Comparison of ENCODE assay signal across 20 cellular contexts in the genomic region with DNA sequence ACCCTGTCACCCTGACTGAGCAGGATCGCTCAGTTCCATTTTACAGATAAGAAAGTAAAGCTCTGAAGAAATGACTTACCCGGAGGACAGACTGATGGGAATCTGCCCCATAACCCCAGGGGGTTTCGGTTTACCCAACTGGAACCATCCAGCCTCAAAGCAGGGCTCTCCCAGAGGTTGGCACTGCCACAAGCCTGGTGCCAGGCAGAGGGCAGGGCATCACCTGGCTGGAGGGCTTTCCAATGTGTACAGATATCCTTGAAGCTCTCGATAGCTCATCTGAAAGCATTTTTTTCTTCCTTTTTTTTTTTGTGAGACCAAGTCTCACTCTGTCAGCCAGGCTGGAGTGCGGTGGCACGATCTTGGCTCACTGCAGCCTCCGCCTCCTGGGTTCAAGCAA. TPM values are rescaled to one million over a fixed set of nuclear protein-coding genes. Genes with fewer than 3 reads are reported as not detected.
DNase-seq lines count a peak whose midpoint lies in the region; ATAC-seq, FAIRE-seq and TF ChIP-seq lines count a peak whose summit lies in the region.
"Had no signal": no experiment of that assay in that cellular context is flagged by ENCODE, and none has a peak within 500 bp of the region (broad histone marks: within the 10 kb centered on the region; RNA-seq: fewer than 3 reads in every experiment).

No MANE protein-coding gene starts in this region.

- no peak for TF ChIP-seq EP300 in A549 (IDR thresholded peaks at IDR 0.05)

- H4K20me1 ChIP-seq in PC-3 (ENCODE audit: low read length) = no peaks in the 10 kb centered on the region

- no peak overlapping the region for H2AFZ ChIP-seq in PC-3 (ENCODE audit: low read length)

- intact Hi-C loops in PC-3 (cut with micrococcal nuclease) (loop anchor here (2.0 kb wide), 1 partner anchor 16 kb away; no protein-coding TSS in a partner anchor), dorsolateral prefrontal cortex (cut with DNase I) (no loop called here), kidney (cut with DNase I) (no loop called here)

- BruUV-seq in PC-3 (replicated peaks; lab: Mats Ljungman, UMichigan) = no TSS peak

- H3K9ac ChIP-seq in PC-3 (ENCODE audit: low read length) = no peak overlapping the region
- no peak overlapping the region for H3K9ac ChIP-seq in skeletal muscle satellite cell (ENCODE audit: low read depth, low read length)
- no peak overlapping the region for H3K9ac ChIP-seq in kidney (ENCODE audit: low read length in 2 of 2)

- TF ChIP-seq CTCF in A549 (IDR thresholded peaks at IDR 0.05) (no peak), PC-3 (conservative IDR thresholded peaks at IDR 0.05; ENCODE audit: low read depth, low read length) (no peak), dorsolateral prefrontal cortex (IDR thresholded peaks at IDR 0.05 in 54 of 56, conservative IDR thresholded peaks at IDR 0.05 in 2 of 56; ENCODE audit: low read depth in 1 of 56, partially characterized antibody in 56 of 56) (no peak), kidney (IDR thresholded peaks at IDR 0.05; ENCODE audit: borderline replicate concordance, extremely low read depth, insufficient read depth) (no peak)

- DNase-seq in A549 (ENCODE audit: low read depth in 1 of 2, low spot score in 1 of 2) (no peak), PC-3 (no peak), dorsolateral prefrontal cortex (no peak), kidney (no peak)
- DNase-seq: BE2C; CD8-positive, alpha-beta T cell; COR-L47; DMS153; DMS79 treated with DMSO at 0.1 percent for 48 hours; EL; GOT3; H9 had no signal

- H3K27me3 ChIP-seq in PC-3 (ENCODE audit: low read length) = no peaks in the 10 kb centered on the region
- peaks cover 0 to 8% (median 0%) of the 10 kb centered on the region in 45 donors for H3K27me3 ChIP-seq in dorsolateral prefrontal cortex
- no peaks in the 10 kb centered on the region for H3K27me3 ChIP-seq in skeletal muscle satellite cell (ENCODE audit: control insufficient read depth, insufficient read depth, low read length)
- H3K27me3 ChIP-seq: BE2C had no signal

- CTCF ChIA-PET in A549 (lab: Yijun Ruan, JAX) (interaction anchor here (0.6 to 1.2 kb wide), 3 partner anchors 13 to 24 kb away, joined by 3 read pairs; no protein-coding TSS in a partner anchor), PC-3 (lab: Charles Lee) (no interaction called here)

- H3K9me3 ChIP-seq in A549 (no peaks in the 10 kb centered on the region), PC-3 (ENCODE audit: low read length) (no peaks in the 10 kb centered on the region), skeletal muscle satellite cell (replicated peaks; ENCODE audit: low read length) (no peaks in the 10 kb centered on the region), kidney (ENCODE audit: control insufficient read depth in 1 of 2, low read length in 2 of 2) (no peaks in the 10 kb centered on the region)
- H3K9me3 ChIP-seq: BE2C had no signal

- no peak for TF ChIP-seq POLR2A in A549 (IDR thresholded peaks at IDR 0.05; ENCODE audit: low read length)

- H3K4me2 ChIP-seq in A549 (peak overlapping the region; percentile 29; the same call in 1 of the 3 replicates), PC-3 (ENCODE audit: low read length) (peak overlapping the region; percentile 49), skeletal muscle satellite cell (ENCODE audit: low read length) (peak overlapping the region; percentile 28)

- H3K9me2 ChIP-seq in PC-3 (replicated peaks; ENCODE audit: low read length) = no peaks in the 10 kb centered on the region

- FAIRE-seq in A549 (lab: Jason Lieb, UNC) (no peak), kidney (lab: Jason Lieb, UNC) (no peak)
- FAIRE-seq: A204.1, D721Med, G401.6, GM12891 had no signal

- no peaks in the 10 kb centered on the region for H3K36me3 ChIP-seq in PC-3 (ENCODE audit: low read depth, low read length)
- no peaks in the 10 kb centered on the region for H3K36me3 ChIP-seq in skeletal muscle satellite cell (ENCODE audit: insufficient read depth, low read length)
- peaks cover 7 to 13% of the 10 kb centered on the region in 2 donors for H3K36me3 ChIP-seq in kidney (ENCODE audit: control insufficient read depth in 1 of 2, insufficient read depth in 2 of 2, low read length in 2 of 2)

- TF ChIP-seq RAD21 in A549 (conservative IDR thresholded peaks at IDR 0.05 in 1 of 2, IDR thresholded peaks at IDR 0.05 in 1 of 2) = no peak

- ATAC-seq in A549 (no peak), PC-3 (no peak), GM19395 (IDR thresholded peaks at IDR 0.05; ENCODE audit: unreplicated experiment) (no peak), GM18519 (IDR thresholded peaks at IDR 0.05; ENCODE audit: low FRiP score, unreplicated experiment) (no peak)
- ATAC-seq: CD8-positive, alpha-beta T cell had no signal

- 53% methylated on average over 7 of the region's 7 CpGs for WGBS in A549 (ENCODE audit: missing lambda C conversion rate)

- H3K4me1 ChIP-seq in A549 = peaks cover 7% of the 10 kb centered on the region; the same call in 1 of the 3 replicates
- peaks cover 13% of the 10 kb centered on the region for H3K4me1 ChIP-seq in PC-3 (ENCODE audit: insufficient read depth, low read length)
- peaks cover 6% of the 10 kb centered on the region for H3K4me1 ChIP-seq in skeletal muscle satellite cell (ENCODE audit: control insufficient read depth, insufficient read depth, low read length)
- H3K4me1 ChIP-seq in kidney (ENCODE audit: control insufficient read depth in 1 of 2, insufficient read depth in 1 of 2, low read depth in 1 of 2, low read length in 2 of 2) = no peaks in the 10 kb centered on the region
- H3K4me1 ChIP-seq: BE2C had no signal

- no peaks in the 10 kb centered on the region for H3F3A ChIP-seq in PC-3 (ENCODE audit: low read length, unreplicated experiment)

- H3K27ac ChIP-seq in A549 (no peak overlapping the region; a peak in 1 of 6 replicates), PC-3 (ENCODE audit: low read length) (peak overlapping the region; percentile 44), dorsolateral prefrontal cortex (peak overlapping the region in 34 of 59 donors; percentile 2 to 77 (median 34)), kidney (ENCODE audit: low read depth in 2 of 2, low read length in 2 of 2) (no peak overlapping the region)

- POLR2A ChIA-PET in A549 (lab: Yijun Ruan, JAX) (no interaction called here), PC-3 (lab: Charles Lee; ENCODE audit: unreplicated experiment) (interaction anchor here (0.6 kb wide), 1 partner anchor 88 kb away, joined by 3 read pairs; no protein-coding TSS in a partner anchor)

- no peaks in the 10 kb centered on the region for H3K79me2 ChIP-seq in PC-3 (ENCODE audit: low read length)

- H3K4me3 ChIP-seq in A549 = no peak overlapping the region
- H3K4me3 ChIP-seq in PC-3 (ENCODE audit: low read length) = no peak overlapping the region
- H3K4me3 ChIP-seq in dorsolateral prefrontal cortex = no peak overlapping the region
- H3K4me3 ChIP-seq in skeletal muscle satellite cell (ENCODE audit: low read length) = no peak overlapping the region
- no peak overlapping the region for H3K4me3 ChIP-seq in kidney (ENCODE audit: low read length in 2 of 2)

TF ChIP-seq in A549, 52 proteins besides CTCF, POLR2A, EP300 and RAD21 (continues in another document):
- TF ChIP-seq, protein P1, sequence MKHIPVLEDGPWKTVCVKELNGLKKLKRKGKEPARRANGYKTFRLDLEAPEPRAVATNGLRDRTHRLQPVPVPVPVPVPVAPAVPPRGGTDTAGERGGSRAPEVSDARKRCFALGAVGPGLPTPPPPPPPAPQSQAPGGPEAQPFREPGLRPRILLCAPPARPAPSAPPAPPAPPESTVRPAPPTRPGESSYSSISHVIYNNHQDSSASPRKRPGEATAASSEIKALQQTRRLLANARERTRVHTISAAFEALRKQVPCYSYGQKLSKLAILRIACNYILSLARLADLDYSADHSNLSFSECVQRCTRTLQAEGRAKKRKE (CRISPR knock-in tag; IDR thresholded peaks at IDR 0.05; ENCODE audit: low read depth) = no peak
- TF ChIP-seq FOSB (CRISPR knock-in tag; IDR thresholded peaks at IDR 0.05) (no peak), TFCP2L1 (CRISPR knock-in tag; IDR thresholded peaks at IDR 0.05) (no peak), EHMT2 (IDR thresholded peaks at IDR 0.05; ENCODE audit: low read depth) (no peak), ZSCAN20 (CRISPR knock-in tag; IDR thresholded peaks at IDR 0.05) (no peak), CHD4 (IDR thresholded peaks at IDR 0.05; ENCODE audit: borderline replicate concordance) (no peak), ESRRA (IDR thresholded peaks at IDR 0.05; ENCODE audit: borderline replicate concordance, low read length) (no peak), ZNF302 (CRISPR knock-in tag; IDR thresholded peaks at IDR 0.05) (no peak), FOSL2 (IDR thresholded peaks at IDR 0.05) (no peak), FOSL2 (CRISPR knock-in tag; IDR thresholded peaks at IDR 0.05) (no peak), MAFK (IDR thresholded peaks at IDR 0.05; ENCODE audit: partially characterized antibody) (no peak), RARB (CRISPR knock-in tag; IDR thresholded peaks at IDR 0.05) (no peak), SREBF2 (IDR thresholded peaks at IDR 0.05) (no peak), RFX5 (IDR thresholded peaks at IDR 0.05) (no peak), CHD2 (IDR thresholded peaks at IDR 0.05; ENCODE audit: low read length, partially characterized antibody) (no peak), MYC (IDR thresholded peaks at IDR 0.05; ENCODE audit: borderline replicate concordance, low read length) (no peak), JUN (IDR thresholded peaks at IDR 0.05) (no peak), NFE2L2 (conservative IDR thresholded peaks at IDR 0.05; ENCODE audit: low read length) (no peak)
- TF ChIP-seq, protein P2, sequence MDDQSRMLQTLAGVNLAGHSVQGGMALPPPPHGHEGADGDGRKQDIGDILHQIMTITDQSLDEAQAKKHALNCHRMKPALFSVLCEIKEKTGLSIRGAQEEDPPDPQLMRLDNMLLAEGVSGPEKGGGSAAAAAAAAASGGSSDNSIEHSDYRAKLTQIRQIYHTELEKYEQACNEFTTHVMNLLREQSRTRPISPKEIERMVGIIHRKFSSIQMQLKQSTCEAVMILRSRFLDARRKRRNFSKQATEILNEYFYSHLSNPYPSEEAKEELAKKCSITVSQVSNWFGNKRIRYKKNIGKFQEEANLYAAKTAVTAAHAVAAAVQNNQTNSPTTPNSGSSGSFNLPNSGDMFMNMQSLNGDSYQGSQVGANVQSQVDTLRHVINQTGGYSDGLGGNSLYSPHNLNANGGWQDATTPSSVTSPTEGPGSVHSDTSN (IDR thresholded peaks at IDR 0.05) = no peak

RNA-seq across cellular contexts. Expression of a gene that starts 33.2 kb away (rescaled TPM):
- 1.3 and 1.6 TPM in 2 replicates for polyA plus RNA-seq in A549 (2011; rRNA removed)
- polyA plus RNA-seq in A549 (2012; cell fraction: cytosol; rRNA removed) = 0.20 and 0.29 TPM in 2 replicates
- 0.26 and 0.32 TPM in 2 replicates for polyA plus RNA-seq in A549 (2012; cell fraction: nucleus; rRNA removed)
- 0.50 to 0.59 TPM (median 0.53 TPM) in 3 replicates for polyA plus RNA-seq in A549 (2017; fragmentation: RNase III; extraction: RNeasy Plus Mini Kit Qiagen cat#74134 plus additional on column Dnase treatment)
- 8.2 and 8.6 TPM in 2 replicates for polyA minus RNA-seq in A549 (2011; rRNA and poly(A)+ RNA removed)
- 12.3 and 16.1 TPM in 2 replicates for total RNA-seq in PC-3 (2014; rRNA removed)
- total RNA-seq in dorsolateral prefrontal cortex = 100 to 1,000 TPM in 73 of 120 experiments, 10 to 100 TPM in 47; 50.5 to 280 (median 107) TPM
- total RNA-seq in skeletal muscle satellite cell (2012; rRNA removed) = 3.5 and 5.6 TPM in 2 replicates
- 86.6 TPM for total RNA-seq in kidney
- polyA plus RNA-seq in kidney (ENCODE audit: insufficient read depth, low read depth, low replicate concordance) = 14.8 TPM
- total RNA-seq: CD8-positive, alpha-beta T cell had no signal
- polyA plus RNA-seq: AG04450 had no signal

Comparison
In these comparisons a context has a peak if more than half of its experiments do, and no peak if none do; other contexts are left out.
1. H3K27ac ChIP-seq: peak in PC-3 (single experiment) and dorsolateral prefrontal cortex (34 of 59); none in A549 (0 of 2) and kidney (0 of 2).
2. Peak in every context shown above with its lines, with median percentiles within 50 percentile points of each other: H3K4me2 ChIP-seq.